ENCODE assay signal across 8 cellular contexts in genomic region chr5:116084891-116085715, GRCh38. TPM values are rescaled to one million over a fixed set of nuclear protein-coding genes. Genes with fewer than 3 reads are reported as not detected.
DNase-seq lines count a peak whose midpoint lies in the region; ATAC-seq, FAIRE-seq and TF ChIP-seq lines count a peak whose summit lies in the region.

TSS of gene COMMD10 (plus strand) at chr5:116085025.

- TF ChIP-seq POLR2A in GM12892 (IDR thresholded peaks at IDR 0.05; ENCODE audit: low read depth, low read length), result peak; percentile 96; the same call in 1 of the 2 replicates

- H3K27me3 ChIP-seq in left ventricle myocardium inferior (ENCODE audit: low read depth) (no peaks in the 10 kb centered on the region), upper lobe of right lung (no peaks in the 10 kb centered on the region)

- H3K36me3 ChIP-seq in left ventricle myocardium inferior, result peaks cover 20% of the 10 kb centered on the region
- peaks cover 11% of the 10 kb centered on the region for H3K36me3 ChIP-seq in upper lobe of right lung

- H3K4me3 ChIP-seq in left ventricle myocardium inferior, result peak within 1 kb of the TSS; percentile 93
- H3K4me3 ChIP-seq in upper lobe of right lung, result peak within 1 kb of the TSS; percentile 75

- no peak for TF ChIP-seq CTCF in left ventricle myocardium inferior (IDR thresholded peaks at IDR 0.05; ENCODE audit: borderline replicate concordance)
- no peak for TF ChIP-seq CTCF in progenitor cell of endocrine pancreas (IDR thresholded peaks at IDR 0.05; ENCODE audit: unreplicated experiment)
- TF ChIP-seq CTCF in upper lobe of right lung (IDR thresholded peaks at IDR 0.05), result no peak

- intact Hi-C loops in T-helper 1 cell treated with Interleukin-12 subunit alpha and Interleukin-12 subunit beta and Interleukin-4 antibody, amounts not matched to agents 30 ng/mL and 1 ng/mL, for 36 hours (cut with micrococcal nuclease), result loop anchor here (1.0 to 5.0 kb wide), 6 partner anchors 17 to 913 kb away; partner anchors contain the start of genes AP3S1, ATG12, FEM1C and PGGT1B
- intact Hi-C loops in left ventricle myocardium inferior (cut with micrococcal nuclease) (no loop called here), upper lobe of right lung (cut with DNase I) (no loop called here)

- no peaks in the 10 kb centered on the region for H3K27me3 Mint-ChIP-seq in progenitor cell of endocrine pancreas

- no peaks in the 10 kb centered on the region for H3K9me3 Mint-ChIP-seq in progenitor cell of endocrine pancreas (ENCODE audit: low read depth)

- peak within 1 kb of the TSS; percentile 98 for H3K27ac Mint-ChIP-seq in progenitor cell of endocrine pancreas

- H3K4me1 Mint-ChIP-seq in progenitor cell of endocrine pancreas (ENCODE audit: low read depth), result peaks cover 12% of the 10 kb centered on the region

- H3K27ac ChIP-seq in left ventricle myocardium inferior (replicated peaks) (peak within 1 kb of the TSS; percentile 95), upper lobe of right lung (peak within 1 kb of the TSS; percentile 92)

- H3K4me1 ChIP-seq in left ventricle myocardium inferior (peaks cover 67% of the 10 kb centered on the region), upper lobe of right lung (peaks cover 13% of the 10 kb centered on the region)

- H3K4me3 Mint-ChIP-seq in progenitor cell of endocrine pancreas (ENCODE audit: low read depth), result peak within 1 kb of the TSS; percentile 93

- peaks cover 2% of the 10 kb centered on the region for H3K36me3 Mint-ChIP-seq in progenitor cell of endocrine pancreas (ENCODE audit: insufficient read depth)

- ATAC-seq in HG02759 (IDR thresholded peaks at IDR 0.05; ENCODE audit: unreplicated experiment), result peak; percentile 91
- peak; percentile 94 for ATAC-seq in upper lobe of right lung

- H3K9me3 ChIP-seq in left ventricle myocardium inferior (replicated peaks) (no peaks in the 10 kb centered on the region), upper lobe of right lung (no peaks in the 10 kb centered on the region)

- DNase-seq in GM12892 (ENCODE audit: insufficient read length), result peak; percentile 55
- peak; percentile 50 for DNase-seq in NCI-H128 (lab: John Stamatoyannopoulos, UW; ENCODE audit: unreplicated experiment)
- peak; percentile 87 for DNase-seq in amniotic epithelial cell (ENCODE audit: low read depth)
- DNase-seq in left ventricle myocardium inferior, result peak; percentile 81
- DNase-seq in progenitor cell of endocrine pancreas (ENCODE audit: low spot score, unreplicated experiment), result peak; percentile 65
- peak; percentile 89 for DNase-seq in upper lobe of right lung

- peak; percentile 89 for FAIRE-seq in GM12892 (lab: Jason Lieb, UNC)

RNA-seq across cellular contexts. Expression of gene COMMD10, which starts in this region (rescaled TPM):
- 28.1 TPM for polyA plus RNA-seq in GM12892 (2012; ENCODE audit: missing spikeins)
- total RNA-seq in T-helper 1 cell treated with Interleukin-12 subunit alpha and Interleukin-12 subunit beta and Interleukin-4 antibody, amounts not matched to agents 30 ng/mL and 1 ng/mL, for 36 hours, result 28.8 and 30.1 TPM in 2 replicates
- total RNA-seq in left ventricle myocardium inferior (39.4 TPM), progenitor cell of endocrine pancreas (30.9 and 31.6 TPM in 2 replicates), upper lobe of right lung (28.9 TPM)

Comparison
In these comparisons a context has a peak if more than half of its experiments do, and no peak if none do; other contexts are left out.
1. Peak in every context shown above with its lines: DNase-seq, ATAC-seq, H3K4me3 ChIP-seq and H3K27ac ChIP-seq.